Comparison of ENCODE assay signal across 15 cellular contexts in genomic region chr7:114930107-114930521, GRCh38. TPM values are rescaled to one million over a fixed set of nuclear protein-coding genes. Genes with fewer than 3 reads are reported as not detected.
DNase-seq lines count a peak whose midpoint lies in the region; ATAC-seq and TF ChIP-seq lines count a peak whose summit lies in the region.
"Had no signal": no experiment of that assay in that cellular context is flagged by ENCODE, and none has a peak within 500 bp of the region (broad histone marks: within the 10 kb centered on the region; RNA-seq: fewer than 3 reads in every experiment).

No MANE protein-coding gene starts in this region.

- H2BK5ac ChIP-seq in neuronal stem cell (ENCODE audit: low read length): no peak overlapping the region

- no peak for TF ChIP-seq CTCF in DOHH2 (IDR thresholded peaks at IDR 0.05; ENCODE audit: low read depth, low read length, poor library complexity, severe bottlenecking)
- TF ChIP-seq CTCF in fibroblast of lung (conservative IDR thresholded peaks at IDR 0.05 in 1 of 2, IDR thresholded peaks at IDR 0.05 in 1 of 2; ENCODE audit: low read depth in 1 of 2, low read length in 2 of 2): no peak
- no peak for TF ChIP-seq CTCF in mesothelial cell of epicardium (IDR thresholded peaks at IDR 0.05; ENCODE audit: unreplicated experiment)

- no peaks in the 10 kb centered on the region for H3K9me2 ChIP-seq in DOHH2 (replicated peaks; ENCODE audit: control insufficient read depth, low read length)

- no peak overlapping the region for H4K91ac ChIP-seq in neuronal stem cell (ENCODE audit: low read depth, low read length, poor library complexity)

- H3K36me3 ChIP-seq in DOHH2 (ENCODE audit: control insufficient read depth, low read length): 0 out of 2 replicates have a peak, but pooled peaks cover 2% of the 10 kb centered on the region
- H3K36me3 ChIP-seq in KOPT-K1 (ENCODE audit: insufficient read depth, low read length): peaks cover 12% of the 10 kb centered on the region
- no peaks in the 10 kb centered on the region for H3K36me3 ChIP-seq in fibroblast of lung (ENCODE audit: control insufficient read depth, insufficient read depth, low read length)
- peaks cover 0 to 7% of the 10 kb centered on the region in 2 donors for H3K36me3 ChIP-seq in neuronal stem cell (replicated peaks in 1 of 2; ENCODE audit: control insufficient read depth in 2 of 2, insufficient read depth in 2 of 2, low read length in 2 of 2)
- H3K36me3 ChIP-seq: BE2C had no signal

- peaks cover 74% of the 10 kb centered on the region for H3K4me1 ChIP-seq in DOHH2 (ENCODE audit: control insufficient read depth, low read length)
- H3K4me1 ChIP-seq in fibroblast of lung (ENCODE audit: control insufficient read depth, extremely low read depth, insufficient read depth, low read length): peaks cover 12% of the 10 kb centered on the region
- H3K4me1 ChIP-seq in neuronal stem cell (ENCODE audit: control insufficient read depth in 2 of 2, insufficient read depth in 1 of 2, low read depth in 1 of 2, low read length in 2 of 2): peaks cover 4 to 6% of the 10 kb centered on the region in 2 donors
- H3K4me1 ChIP-seq: BE2C had no signal

- no CpG with 5 or more reads among the region's 3 CpGs for WGBS in neuronal stem cell (ENCODE audit: extremely low coverage in 2 of 2, insufficient read length in 2 of 2, insufficient replicate concordance in 1 of 2), 2 donors

- no peak overlapping the region for H2BK120ac ChIP-seq in neuronal stem cell (ENCODE audit: low read depth, low read length)

- no peaks in the 10 kb centered on the region for H3F3A ChIP-seq in DOHH2 (ENCODE audit: control insufficient read depth, insufficient read depth)

- H3K4me2 ChIP-seq in DOHH2 (ENCODE audit: low read length) (peak overlapping the region; percentile 66), fibroblast of lung (ENCODE audit: extremely low read depth, insufficient read depth, low read length) (peak overlapping the region; percentile 60), neuronal stem cell (ENCODE audit: insufficient read depth, low read length, poor library complexity, severe bottlenecking) (no peak overlapping the region)

- no peak overlapping the region for H4K8ac ChIP-seq in neuronal stem cell (ENCODE audit: low read depth, low read length)

- peaks cover 3% of the 10 kb centered on the region for H3K36me3 Mint-ChIP-seq in mesothelial cell of epicardium

- peak in 1 of 2 donors; percentile 47 for DNase-seq in fibroblast of lung (ENCODE audit: low read depth in 2 of 2)
- DNase-seq in neuronal stem cell (ENCODE audit: low spot score): peak; percentile 41
- no peak for DNase-seq in effector CD8-positive, alpha-beta T cell (lab: John Stamatoyannopoulos, UW)
- no peak for DNase-seq in mesothelial cell of epicardium (ENCODE audit: low spot score in 2 of 2, unreplicated experiment in 2 of 2)
- DNase-seq: activated naive CD4-positive, alpha-beta T cell treated with anti-CD3 and anti-CD28 coated beads for 36 hours; BE2C; NCI-H187; NCI-H748 treated with DMSO at 0.1 percent for 48 hours had no signal

- ATAC-seq in GM19395 (IDR thresholded peaks at IDR 0.05; ENCODE audit: unreplicated experiment): no peak
- ATAC-seq in HG03565 (IDR thresholded peaks at IDR 0.05; ENCODE audit: unreplicated experiment): no peak
- ATAC-seq: K562 had no signal

- H3K9ac ChIP-seq in fibroblast of lung (ENCODE audit: insufficient read depth, low read length): no peak overlapping the region
- H3K9ac ChIP-seq in neuronal stem cell (ENCODE audit: low read depth, low read length, poor library complexity): no peak overlapping the region

- no peak overlapping the region for H2BK12ac ChIP-seq in neuronal stem cell (ENCODE audit: low read length)

- H3K4ac ChIP-seq in neuronal stem cell (ENCODE audit: low read length): no peak overlapping the region

- no peak overlapping the region for H3K14ac ChIP-seq in neuronal stem cell (ENCODE audit: low read length)

- H3K9me3 Mint-ChIP-seq in mesothelial cell of epicardium: no peaks in the 10 kb centered on the region
- H3K9me3 Mint-ChIP-seq: activated naive CD4-positive, alpha-beta T cell treated with anti-CD3 and anti-CD28 coated beads for 36 hours had no signal

- H3K27me3 ChIP-seq in DOHH2 (ENCODE audit: control insufficient read depth, low read length): no peaks in the 10 kb centered on the region
- no peaks in the 10 kb centered on the region for H3K27me3 ChIP-seq in fibroblast of lung (ENCODE audit: control insufficient read depth, insufficient read depth, low read length)
- no peaks in the 10 kb centered on the region for H3K27me3 ChIP-seq in neuronal stem cell (ENCODE audit: control insufficient read depth in 3 of 3, insufficient read depth in 3 of 3, low read depth in 1 of 3, low read length in 3 of 3)
- H3K27me3 ChIP-seq: BE2C, SJSA1 had no signal

- H3K4me3 ChIP-seq in DOHH2 (ENCODE audit: low read length) (peak overlapping the region; percentile 58), fibroblast of lung (replicated peaks in 1 of 4; ENCODE audit: control extremely low read depth in 1 of 4, insufficient read depth in 1 of 4, low read depth in 3 of 4, low read length in 4 of 4) (no peak overlapping the region), neuronal stem cell (ENCODE audit: low read length in 2 of 2) (no peak overlapping the region)
- H3K4me3 ChIP-seq: K562, SJSA1 had no signal

- H2AFZ ChIP-seq in fibroblast of lung (ENCODE audit: low read length): no peak overlapping the region
- no peak overlapping the region for H2AFZ ChIP-seq in neuronal stem cell (ENCODE audit: low read length)

- H3K79me1 ChIP-seq in neuronal stem cell (ENCODE audit: low read depth, low read length): no peaks in the 10 kb centered on the region

- peak overlapping the region; percentile 53 for H3K27ac ChIP-seq in DOHH2 (ENCODE audit: low read depth, low read length)
- peak overlapping the region; percentile 81 for H3K27ac ChIP-seq in KOPT-K1 (ENCODE audit: low read depth, low read length, poor library complexity, severe bottlenecking)
- H3K27ac ChIP-seq in fibroblast of lung (ENCODE audit: insufficient read depth, low read length): peak overlapping the region; percentile 13
- peak overlapping the region; percentile 36 for H3K27ac ChIP-seq in neuronal stem cell (replicated peaks; ENCODE audit: low read length)
- H3K27ac ChIP-seq: SJSA1, VCaP had no signal

- no peaks in the 10 kb centered on the region for H4K20me1 ChIP-seq in DOHH2 (ENCODE audit: control insufficient read depth, insufficient read depth, low read depth, low read length)
- H4K20me1 ChIP-seq in fibroblast of lung (ENCODE audit: control insufficient read depth, extremely low read depth, insufficient read depth, low read length): no peaks in the 10 kb centered on the region

- H3K27ac Mint-ChIP-seq in mesothelial cell of epicardium: no peak overlapping the region
- H3K27ac Mint-ChIP-seq: activated naive CD4-positive, alpha-beta T cell treated with anti-CD3 and anti-CD28 coated beads for 36 hours had no signal

- H2AK5ac ChIP-seq in neuronal stem cell (ENCODE audit: low read depth, low read length): no peak overlapping the region

- no peak overlapping the region for H2BK15ac ChIP-seq in neuronal stem cell (ENCODE audit: low read length)

- no peak overlapping the region for H3K4me3 Mint-ChIP-seq in mesothelial cell of epicardium

- H3K4me1 Mint-ChIP-seq in mesothelial cell of epicardium: peaks cover 13% of the 10 kb centered on the region

- H3K23ac ChIP-seq in neuronal stem cell (ENCODE audit: low read depth, low read length, poor library complexity): no peak overlapping the region

- no peaks in the 10 kb centered on the region for H3K9me3 ChIP-seq in DOHH2 (ENCODE audit: control insufficient read depth, insufficient read depth, low read length)
- H3K9me3 ChIP-seq in KOPT-K1 (ENCODE audit: insufficient read depth, low read length, poor library complexity, severe bottlenecking): no peaks in the 10 kb centered on the region
- no peaks in the 10 kb centered on the region for H3K9me3 ChIP-seq in fibroblast of lung (ENCODE audit: control insufficient read depth, insufficient read depth, low read depth, low read length)
- no peaks in the 10 kb centered on the region for H3K9me3 ChIP-seq in neuronal stem cell (replicated peaks in 1 of 2; ENCODE audit: control insufficient read depth in 2 of 2, insufficient read depth in 1 of 2, low read depth in 1 of 2, low read length in 2 of 2)
- H3K9me3 ChIP-seq: BE2C, SJSA1 had no signal

- H3K79me2 ChIP-seq in DOHH2 (ENCODE audit: control insufficient read depth, low read length): peaks cover 45% of the 10 kb centered on the region
- peaks cover 84% of the 10 kb centered on the region for H3K79me2 ChIP-seq in fibroblast of lung (ENCODE audit: control insufficient read depth, insufficient read depth, low read length)

- no peaks in the 10 kb centered on the region for H3K27me3 Mint-ChIP-seq in mesothelial cell of epicardium (ENCODE audit: low read depth)

- no peak overlapping the region for H3K18ac ChIP-seq in neuronal stem cell (ENCODE audit: low read length)

RNA-seq across cellular contexts. Expression of gene MDFIC, which starts 8.2 kb away (rescaled TPM):
- 41.6 and 67.4 TPM in 2 replicates for total RNA-seq in fibroblast of lung
- 38.7 and 46.3 TPM in 2 replicates for polyA plus RNA-seq in fibroblast of lung
- polyA plus RNA-seq in fibroblast of lung (2012): 39.1 and 50.9 TPM in 2 replicates
- 3.7 and 23.6 TPM in 2 replicates for polyA minus RNA-seq in fibroblast of lung (ENCODE audit: low replicate concordance)
- polyA plus RNA-seq in neuronal stem cell (2013, experiment 1 of 2): 11.9 TPM
- polyA plus RNA-seq in neuronal stem cell (2013, experiment 2 of 2): 12.3 TPM
- total RNA-seq in mesothelial cell of epicardium: 25.2 to 25.7 TPM (median 25.6 TPM) in 3 replicates

Comparison
In these comparisons a context has a peak if more than half of its experiments do, and no peak if none do; other contexts are left out.
1. H3K27ac ChIP-seq: peak in every context shown above with its lines; median percentile 81 in KOPT-K1; 53 in DOHH2; 36 in neuronal stem cell; 13 in fibroblast of lung.